Comparison of ENCODE assay signal across 18 cellular contexts in genomic region chr13:98752942-98753290, GRCh38. TPM values are rescaled to one million over a fixed set of nuclear protein-coding genes. Genes with fewer than 3 reads are reported as not detected.
DNase-seq lines count a peak whose midpoint lies in the region; ATAC-seq and TF ChIP-seq lines count a peak whose summit lies in the region.
"Had no signal": no experiment of that assay in that cellular context is flagged by ENCODE, and none has a peak within 500 bp of the region (broad histone marks: within the 10 kb centered on the region; RNA-seq: fewer than 3 reads in every experiment).

No MANE protein-coding gene starts in this region.

- ATAC-seq in thoracic aorta (ENCODE audit: insufficient number of reproducible peaks, low FRiP score, low read depth) = no peak
- ATAC-seq: CD8-positive, alpha-beta T cell had no signal

- H3K4me3 ChIP-seq in HUES6 (ENCODE audit: low read depth, low read length) (peak overlapping the region; percentile 65), duodenal mucosa (ENCODE audit: low read depth in 1 of 2, low read length in 2 of 2) (peak overlapping the region; percentile 49 to 75), muscle layer of duodenum (ENCODE audit: low read depth in 1 of 2, low read length in 2 of 2) (peak overlapping the region; percentile 42 to 63), thoracic aorta (peak overlapping the region; percentile 61)

- no peak for DNase-seq in thoracic aorta (ENCODE audit: low spot score)
- no peak for DNase-seq in stimulated activated CD4-positive, alpha-beta T cell treated with anti-CD3 and anti-CD28 coated beads, Interleukin-4, amount 100 ng/mL, for 4 hours
- DNase-seq in SKM-1 treated with dmso at 0.1 percent for 144 hours (lab: John Stamatoyannopoulos, UW; ENCODE audit: unreplicated experiment) = no peak
- no peak for DNase-seq in stimulated activated CD4-positive, alpha-beta T cell treated with anti-CD3 and anti-CD28 coated beads, Interleukin-15, amount 100 ng/mL, for 24 hours
- DNase-seq: activated CD4-positive, CD25-positive, alpha-beta regulatory T cell treated with anti-CD3 and anti-CD28 coated beads, Interleukin-2, amount 50 U/mL, for 72 hours; activated T-cell treated with anti-CD3 and anti-CD28 coated beads, Interleukin-2, amount 50 U/mL, for 1 hour; aorta; CD8-positive, alpha-beta T cell; effector memory CD4-positive, alpha-beta T cell; foreskin keratinocyte; GF-D8; GOT3; NCI-H187; NCI-H526 treated with DMSO at 0.1 percent for 48 hours had no signal

- H3K9me3 ChIP-seq in HUES6 (ENCODE audit: control insufficient read depth, insufficient read depth, low read depth, low read length) (no peaks in the 10 kb centered on the region), duodenal mucosa (ENCODE audit: control insufficient read depth in 1 of 2, low read length in 2 of 2) (no peaks in the 10 kb centered on the region), muscle layer of duodenum (ENCODE audit: control insufficient read depth in 1 of 2, low read length in 2 of 2) (no peaks in the 10 kb centered on the region), thoracic aorta (peaks cover 4% of the 10 kb centered on the region)

- no peak overlapping the region for H3K9ac ChIP-seq in HUES6 (ENCODE audit: low read length)
- H3K9ac ChIP-seq in duodenal mucosa (ENCODE audit: low read depth in 1 of 2, low read length in 2 of 2) = no peak overlapping the region

- H3K36me3 ChIP-seq in HUES6 (ENCODE audit: control insufficient read depth, insufficient read depth, low read length) (no peaks in the 10 kb centered on the region), duodenal mucosa (ENCODE audit: control insufficient read depth in 1 of 2, insufficient read depth in 2 of 2, low read length in 2 of 2) (no peaks in the 10 kb centered on the region), muscle layer of duodenum (ENCODE audit: control insufficient read depth in 1 of 2, insufficient read depth in 2 of 2, low read length in 2 of 2) (no peaks in the 10 kb centered on the region), thoracic aorta (no peaks in the 10 kb centered on the region)

- H3K4me1 ChIP-seq in HUES6 (ENCODE audit: control insufficient read depth, insufficient read depth, low read length) (peaks cover 7% of the 10 kb centered on the region), duodenal mucosa (ENCODE audit: control insufficient read depth in 1 of 2, insufficient read depth in 2 of 2, low read length in 2 of 2) (peaks cover 0 to 8% of the 10 kb centered on the region in 2 donors), muscle layer of duodenum (ENCODE audit: control insufficient read depth in 1 of 2, insufficient read depth in 2 of 2, low read length in 2 of 2) (peaks cover 0 to 17% of the 10 kb centered on the region in 2 donors), thoracic aorta (ENCODE audit: control insufficient read depth in 1 of 2, low read depth in 2 of 2) (peaks cover 8 to 11% of the 10 kb centered on the region in 2 donors)
- H3K4me1 ChIP-seq: foreskin keratinocyte had no signal

- no peak for TF ChIP-seq CTCF in thoracic aorta (IDR thresholded peaks at IDR 0.05)

- peaks cover 42% of the 10 kb centered on the region for H3K27me3 ChIP-seq in HUES6 (ENCODE audit: control insufficient read depth, insufficient read depth, low read length)
- peaks cover 15 to 18% of the 10 kb centered on the region in 2 donors for H3K27me3 ChIP-seq in duodenal mucosa (ENCODE audit: control insufficient read depth in 1 of 2, insufficient read depth in 2 of 2, low read length in 2 of 2)
- H3K27me3 ChIP-seq in muscle layer of duodenum (ENCODE audit: low read depth, low read length) = peaks cover 5% of the 10 kb centered on the region
- no peaks in the 10 kb centered on the region for H3K27me3 ChIP-seq in thoracic aorta (replicated peaks; ENCODE audit: insufficient read depth)

- no peak overlapping the region for H3K27ac ChIP-seq in HUES6 (ENCODE audit: low read depth, low read length)
- no peak overlapping the region for H3K27ac ChIP-seq in duodenal mucosa (ENCODE audit: low read depth, low read length)
- no peak overlapping the region for H3K27ac ChIP-seq in muscle layer of duodenum (ENCODE audit: low read length)
- peak overlapping the region in 1 of 2 donors; percentile 4 for H3K27ac ChIP-seq in thoracic aorta
- H3K27ac ChIP-seq: foreskin keratinocyte, HL-60 had no signal

RNA-seq across cellular contexts. Expression of gene SLC15A1, which starts 0.4 kb away (rescaled TPM):
- total RNA-seq in thoracic aorta = not detected
- total RNA-seq: CD8-positive, alpha-beta T cell had no signal
